In genomic region chr3:29412117-29412516, GRCh38 we compare ENCODE assay signal across 18 cellular contexts.
DNase-seq lines count a peak whose midpoint lies in the region; ATAC-seq lines count a peak whose summit lies in the region.
"Had no signal": no experiment of that assay in that cellular context is flagged by ENCODE, and none has a peak within 500 bp of the region (broad histone marks: within the 10 kb centered on the region; RNA-seq: fewer than 3 reads in every experiment).

No MANE protein-coding gene starts in this region.

- DNase-seq in NCI-H2107 treated with DMSO at 0.1 percent for 48 hours (lab: John Stamatoyannopoulos, UW; ENCODE audit: unreplicated experiment) (peak; percentile 15), NCI-H2107 (lab: John Stamatoyannopoulos, UW) (no peak), NAMALWA (ENCODE audit: low spot score) (peak; percentile 88), germinal center (ENCODE audit: low spot score) (peak; percentile 9), T-helper 9 cell (no peak), HK-2 (ENCODE audit: unreplicated experiment) (no peak), NCI-H510A (lab: John Stamatoyannopoulos, UW) (no peak)
- DNase-seq: activated CD4-positive, alpha-beta T cell treated with anti-CD3 and anti-CD28 coated beads for 48 hours; activated CD8-positive, alpha-beta memory T cell treated with anti-CD3 and anti-CD28 coated beads, Interleukin-2, amount 50 U/mL, for 4 hours; activated gamma-delta T cell treated with Interleukin-2 at 50 U/mL for 16 hours; anterior cingulate cortex; DMS79; foreskin melanocyte; left colon; NCI-H2081; right lobe of liver; SJCRH30 had no signal

- peak; percentile 52 for ATAC-seq in HG02678 (IDR thresholded peaks at IDR 0.05; ENCODE audit: unreplicated experiment)
- ATAC-seq: left colon, right lobe of liver had no signal

Comparison
In these comparisons a context has a peak if more than half of its experiments do, and no peak if none do; other contexts are left out.
1. DNase-seq: peak in NCI-H2107 treated with DMSO at 0.1 percent for 48 hours (single experiment), NAMALWA (single experiment) and germinal center (single experiment); none in NCI-H2107 (single experiment), T-helper 9 cell (single experiment), HK-2 (single experiment) and NCI-H510A (single experiment).